Comparison of ENCODE assay signal across 19 cellular contexts in genomic region chr1:201841265-201841912, GRCh38.
"Had no signal": no experiment of that assay in that cellular context is flagged by ENCODE, and none has a peak within 500 bp of the region (broad histone marks: within the 10 kb centered on the region; RNA-seq: fewer than 3 reads in every experiment).

No MANE protein-coding gene starts in this region.

- H3K27ac ChIP-seq: thyroid gland, VCaP had no signal

- FAIRE-seq: bronchial epithelial cell, frontal cortex, kidney, urothelium cell line had no signal

- H3K27me3 Mint-ChIP-seq: activated naive CD8-positive, alpha-beta T cell had no signal

- H3K9me3 Mint-ChIP-seq: activated T-helper 1 cell treated with anti-CD3 and anti-CD28 coated beads, Interleukin-12 subunit alpha, Interleukin-12 subunit beta, Interleukin-2, Interleukin-4 antibody, amounts not matched to agents 30 ng/mL and 10 ng/mL and 1 ng/mL, durations not matched to agents 14 hours and 24 hours and 36 hours had no signal

- H3K9me3 ChIP-seq: thyroid gland had no signal

- H3K4me3 ChIP-seq: lung, thyroid gland had no signal

- H3K27ac Mint-ChIP-seq: activated naive CD8-positive, alpha-beta T cell; activated T-helper 1 cell treated with anti-CD3 and anti-CD28 coated beads, Interleukin-12 subunit alpha, Interleukin-12 subunit beta, Interleukin-2, Interleukin-4 antibody, amounts not matched to agents 30 ng/mL and 10 ng/mL and 1 ng/mL, durations not matched to agents 14 hours and 24 hours and 36 hours had no signal

- H3K27me3 ChIP-seq: thyroid gland had no signal

- H3K4me3 Mint-ChIP-seq: activated naive CD8-positive, alpha-beta T cell; activated T-helper 1 cell treated with anti-CD3 and anti-CD28 coated beads, Interleukin-12 subunit alpha, Interleukin-12 subunit beta, Interleukin-2, Interleukin-4 antibody, amounts not matched to agents 30 ng/mL and 10 ng/mL and 1 ng/mL, durations not matched to agents 14 hours and 24 hours and 36 hours had no signal

- H3K36me3 ChIP-seq: thyroid gland had no signal

- DNase-seq: activated CD4-positive, alpha-beta T cell treated with anti-CD3 and anti-CD28 coated beads, Interleukin-2, amount 50 U/mL, for 4 hours; activated CD4-positive, CD25-positive, alpha-beta regulatory T cell treated with anti-CD3 and anti-CD28 coated beads, Interleukin-2, amount 50 U/mL, for 72 hours; activated gamma-delta T cell treated with Interleukin-2 at 50 U/mL for 16 hours; effector CD4-positive, alpha-beta T cell; kidney; occipital lobe; posterior cingulate gyrus; stimulated activated CD4-positive, alpha-beta T cell treated with anti-CD3 and anti-CD28 coated beads, Interleukin-12 subunit alpha, Interleukin-12 subunit beta, amount 100 ng/mL, for 4 hours; stimulated activated CD4-positive, alpha-beta T cell treated with anti-CD3 and anti-CD28 coated beads, Interleukin-1b, Interleukin-23, amount 100 ng/mL, for 48 hours; stimulated activated naive CD4-positive, alpha-beta T cell treated with Interleukin-2 at 50 U/mL for 16 hours; T1000; thyroid gland had no signal
